In genomic region chr17:47841488-47842308, GRCh38 we compare ENCODE assay signal across 8 cellular contexts. TPM values are rescaled to one million over a fixed set of nuclear protein-coding genes. Genes with fewer than 3 reads are reported as not detected.
DNase-seq lines count a peak whose midpoint lies in the region; ATAC-seq, FAIRE-seq and TF ChIP-seq lines count a peak whose summit lies in the region.

No MANE protein-coding gene starts in this region.

- H3K27ac ChIP-seq in astrocyte (ENCODE audit: low read depth, low read length), result no peak overlapping the region
- H3K27ac ChIP-seq in mesendoderm (ENCODE audit: low read depth, low read length), result no peak overlapping the region
- peak overlapping the region; percentile 45 to 85 (median 82) for H3K27ac ChIP-seq in upper lobe of left lung

- DNase-seq in activated naive CD4-positive, alpha-beta T cell treated with anti-CD3 and anti-CD28 coated beads, Interleukin-2, amount 50 U/mL, for 16 hours, result no peak
- DNase-seq in astrocyte (ENCODE audit: low read depth), result no peak
- no peak for DNase-seq in mesendoderm
- DNase-seq in upper lobe of left lung, result no peak
- DNase-seq in NCI-H1436 (lab: John Stamatoyannopoulos, UW), result no peak

- no peak overlapping the region for H2AK5ac ChIP-seq in mesendoderm (ENCODE audit: low read length)

- H3K4me3 ChIP-seq in astrocyte (ENCODE audit: insufficient read depth, low read depth, low read length), result peak overlapping the region; percentile 79
- no peak overlapping the region for H3K4me3 ChIP-seq in mesendoderm (ENCODE audit: low read length)
- H3K4me3 ChIP-seq in upper lobe of left lung, result peak overlapping the region in 2 of 4 donors; percentile 75 to 90

- no peaks in the 10 kb centered on the region for H4K20me1 ChIP-seq in astrocyte (ENCODE audit: insufficient read depth, low read length)

- H3K4me1 Mint-ChIP-seq in activated naive CD4-positive, alpha-beta T cell treated with anti-CD3 and anti-CD28 coated beads, Interleukin-2, amount 50 U/mL, for 24 hours, result peaks cover 43% of the 10 kb centered on the region
- peaks cover 27% of the 10 kb centered on the region for H3K4me1 Mint-ChIP-seq in astrocyte (ENCODE audit: low read depth, unreplicated experiment)

- TF ChIP-seq CTCF in astrocyte (IDR thresholded peaks at IDR 0.05; ENCODE audit: insufficient read depth, low read depth, low read length) (no peak), upper lobe of left lung (IDR thresholded peaks at IDR 0.05) (no peak)

- TF ChIP-seq POLR2A in upper lobe of left lung (IDR thresholded peaks at IDR 0.05), result no peak

- no peak for TF ChIP-seq EP300 in upper lobe of left lung (IDR thresholded peaks at IDR 0.05)

- peak overlapping the region; percentile 84 for H3K27ac Mint-ChIP-seq in activated naive CD4-positive, alpha-beta T cell treated with anti-CD3 and anti-CD28 coated beads, Interleukin-2, amount 50 U/mL, for 24 hours
- H3K27ac Mint-ChIP-seq in astrocyte (ENCODE audit: unreplicated experiment), result peak overlapping the region; percentile 58

- H3K36me3 Mint-ChIP-seq in activated naive CD4-positive, alpha-beta T cell treated with anti-CD3 and anti-CD28 coated beads, Interleukin-2, amount 50 U/mL, for 24 hours, result no peaks in the 10 kb centered on the region
- H3K36me3 Mint-ChIP-seq in astrocyte (ENCODE audit: low read depth, unreplicated experiment), result peaks cover 4% of the 10 kb centered on the region

- peaks cover 16% of the 10 kb centered on the region for H3K27me3 Mint-ChIP-seq in activated naive CD4-positive, alpha-beta T cell treated with anti-CD3 and anti-CD28 coated beads, Interleukin-2, amount 50 U/mL, for 24 hours
- H3K27me3 Mint-ChIP-seq in astrocyte (ENCODE audit: low read depth, unreplicated experiment), result peaks cover 15% of the 10 kb centered on the region

- peak overlapping the region; percentile 21 for H3K4ac ChIP-seq in mesendoderm (ENCODE audit: low read depth, low read length)

- H3K9me3 Mint-ChIP-seq in activated naive CD4-positive, alpha-beta T cell treated with anti-CD3 and anti-CD28 coated beads, Interleukin-2, amount 50 U/mL, for 24 hours, result no peaks in the 10 kb centered on the region
- no peaks in the 10 kb centered on the region for H3K9me3 Mint-ChIP-seq in astrocyte (ENCODE audit: unreplicated experiment)

- ATAC-seq in upper lobe of left lung (ENCODE audit: low FRiP score in 2 of 2), result no peak
- no peak for ATAC-seq in HG03520 (IDR thresholded peaks at IDR 0.05; ENCODE audit: unreplicated experiment)
- no peak for ATAC-seq in GM21367 (IDR thresholded peaks at IDR 0.05; ENCODE audit: unreplicated experiment)

- H3K79me1 ChIP-seq in mesendoderm (ENCODE audit: low read length), result peaks cover 6% of the 10 kb centered on the region

- H2BK5ac ChIP-seq in mesendoderm (ENCODE audit: low read length), result no peak overlapping the region

- H3K4me1 ChIP-seq in astrocyte (ENCODE audit: insufficient read depth, low read length), result peaks cover 24% of the 10 kb centered on the region
- H3K4me1 ChIP-seq in mesendoderm (ENCODE audit: control insufficient read depth, low read depth, low read length), result peaks cover 9% of the 10 kb centered on the region
- H3K4me1 ChIP-seq in upper lobe of left lung, result peaks cover 33 to 78% (median 45%) of the 10 kb centered on the region in 4 donors

- no peak overlapping the region for H2BK15ac ChIP-seq in mesendoderm (replicated peaks; ENCODE audit: low read depth)

- peak overlapping the region; percentile 93 for H3K4me3 Mint-ChIP-seq in activated naive CD4-positive, alpha-beta T cell treated with anti-CD3 and anti-CD28 coated beads, Interleukin-2, amount 50 U/mL, for 24 hours
- peak overlapping the region; percentile 93 for H3K4me3 Mint-ChIP-seq in astrocyte (ENCODE audit: unreplicated experiment)

- H2BK120ac ChIP-seq in mesendoderm (ENCODE audit: low read depth, low read length), result no peak overlapping the region

- H4K8ac ChIP-seq in mesendoderm (ENCODE audit: low read depth, low read length), result peak overlapping the region; percentile 58

- H3K9ac ChIP-seq in astrocyte (ENCODE audit: low read length) (peak overlapping the region; percentile 83), mesendoderm (ENCODE audit: low read length) (peak overlapping the region; percentile 52)

- H3K79me2 ChIP-seq in astrocyte (ENCODE audit: insufficient read depth, low read length) (no peaks in the 10 kb centered on the region), mesendoderm (ENCODE audit: control insufficient read depth, insufficient read depth, low read length) (no peaks in the 10 kb centered on the region)

- H4K5ac ChIP-seq in mesendoderm (ENCODE audit: low read length), result no peak overlapping the region

- no CpG with 5 or more reads among the region's 16 CpGs for WGBS in mesendoderm (ENCODE audit: extremely low coverage, insufficient coverage, low lambda C conversion rate)
- 67 to 69% methylated on average over 15 to 16 of the region's 16 CpGs for WGBS in upper lobe of left lung, 2 donors

- H3K9me3 ChIP-seq in astrocyte (ENCODE audit: insufficient read depth, low read depth, low read length) (no peaks in the 10 kb centered on the region), upper lobe of left lung (no peaks in the 10 kb centered on the region)

- H3K56ac ChIP-seq in mesendoderm (ENCODE audit: low read length), result peak overlapping the region; percentile 65

- peak overlapping the region; percentile 94 for H2AFZ ChIP-seq in astrocyte (ENCODE audit: low read depth, low read length)

- H3K36me3 ChIP-seq in astrocyte (ENCODE audit: insufficient read depth, low read length) (no peaks in the 10 kb centered on the region), mesendoderm (ENCODE audit: control insufficient read depth, insufficient read depth, low read length) (no peaks in the 10 kb centered on the region), upper lobe of left lung (peaks cover 0 to 23% (median 10%) of the 10 kb centered on the region in 4 donors)

- no peak overlapping the region for H3K18ac ChIP-seq in mesendoderm (ENCODE audit: low read length)

- H3K27me3 ChIP-seq in astrocyte (ENCODE audit: insufficient read depth, low read length) (peaks cover 18% of the 10 kb centered on the region), mesendoderm (ENCODE audit: insufficient read depth, low read length, poor library complexity) (no peaks in the 10 kb centered on the region), upper lobe of left lung (peaks cover 0 to 2% (median under 1%) of the 10 kb centered on the region in 4 donors)

- no peak overlapping the region for H3K23ac ChIP-seq in mesendoderm (ENCODE audit: low read length)

- peak overlapping the region; percentile 94 for H3K4me2 ChIP-seq in astrocyte (ENCODE audit: low read length)
- H3K4me2 ChIP-seq in mesendoderm (ENCODE audit: low read length), result no peak overlapping the region

- no peak for FAIRE-seq in astrocyte (lab: Jason Lieb, UNC)

RNA-seq across cellular contexts. Expression of gene SCRN2, which starts 0.6 kb away (rescaled TPM):
- 17.5 and 19.4 TPM in 2 replicates for total RNA-seq in astrocyte
- polyA plus RNA-seq in mesendoderm (2013, experiment 1 of 2), result 6.6 TPM
- 7.7 TPM for polyA plus RNA-seq in mesendoderm (2013, experiment 2 of 2)
- total RNA-seq in upper lobe of left lung, result 10 to 100 TPM; 24.4 to 73.3 (median 34.8) TPM

RNA-seq across cellular contexts. Expression of gene SP6, which starts 9.3 kb away (rescaled TPM):
- total RNA-seq in astrocyte (1.3 and 1.6 TPM in 2 replicates), upper lobe of left lung (1 to 10 TPM in 5 of 6 donors, under 1 TPM in 1; 0.76 to 6.4 (median 2.4) TPM)
- polyA plus RNA-seq in mesendoderm (2013, experiment 1 of 2), result 0.91 TPM
- 0.78 TPM for polyA plus RNA-seq in mesendoderm (2013, experiment 2 of 2)

RNA-seq across cellular contexts. Expression of gene LRRC46, which starts 10.2 kb away (rescaled TPM):
- total RNA-seq in astrocyte, result 0.30 and 0.62 TPM in 2 replicates
- 0.20 TPM for polyA plus RNA-seq in mesendoderm (2013, experiment 1 of 2)
- polyA plus RNA-seq in mesendoderm (2013, experiment 2 of 2), result 0.43 TPM
- total RNA-seq in upper lobe of left lung, result 10 to 100 TPM in 1 of 6 donors, 1 to 10 TPM in 4, under 1 TPM in 1; 0.49 to 23.5 (median 9.1) TPM

RNA-seq across cellular contexts. Expression of gene MRPL10, which starts 10.4 kb away (rescaled TPM):
- total RNA-seq in astrocyte, result 29.8 and 33.2 TPM in 2 replicates
- 60.1 TPM for polyA plus RNA-seq in mesendoderm (2013, experiment 1 of 2)
- polyA plus RNA-seq in mesendoderm (2013, experiment 2 of 2), result 60.8 TPM
- 10 to 100 TPM; 23.1 to 44.2 (median 28.6) TPM for total RNA-seq in upper lobe of left lung

RNA-seq across cellular contexts. Expression of gene OSBPL7, which starts 20.1 kb away (rescaled TPM):
- total RNA-seq in astrocyte, result 20.7 and 21.4 TPM in 2 replicates
- 1.9 TPM for polyA plus RNA-seq in mesendoderm (2013, experiment 1 of 2)
- polyA plus RNA-seq in mesendoderm (2013, experiment 2 of 2), result 2.0 TPM
- 10 to 100 TPM; 10.7 to 44.0 (median 19.3) TPM for total RNA-seq in upper lobe of left lung

Comparison
In these comparisons a context has a peak if more than half of its experiments do, and no peak if none do; other contexts are left out.
1. H3K27ac ChIP-seq: peak in upper lobe of left lung (4 of 4); none in astrocyte (single experiment) and mesendoderm (single experiment).